In genomic region chr7:82044497-82045080, GRCh38 we compare ENCODE assay signal across 9 cellular contexts.
DNase-seq lines count a peak whose midpoint lies in the region; ATAC-seq, FAIRE-seq and TF ChIP-seq lines count a peak whose summit lies in the region.
"Had no signal": no experiment of that assay in that cellular context is flagged by ENCODE, and none has a peak within 500 bp of the region (broad histone marks: within the 10 kb centered on the region; RNA-seq: fewer than 3 reads in every experiment).

No MANE protein-coding gene starts in this region.

- H3K4me2 ChIP-seq in PC-9, result no peak overlapping the region

- H3K4me3 ChIP-seq in Caco-2 (ENCODE audit: low read depth, low read length) (no peak overlapping the region), PC-9 (no peak overlapping the region)

- H3K4me1 ChIP-seq in Caco-2, result peaks cover 4% of the 10 kb centered on the region
- peaks cover 4% of the 10 kb centered on the region for H3K4me1 ChIP-seq in PC-9 (replicated peaks; ENCODE audit: insufficient read depth)

- H4K20me1 ChIP-seq in PC-9 (ENCODE audit: insufficient read depth), result no peaks in the 10 kb centered on the region

- DNase-seq in Caco-2 (peak in 1 of 2 experiments; percentile 42), LHCN-M2 (ENCODE audit: low read depth) (peak; percentile 66), PC-9 (peak in 1 of 2 experiments; percentile 25), neural crest cell (ENCODE audit: low read depth, low spot score) (peak; percentile 35)
- no peak for DNase-seq in stimulated activated CD4-positive, alpha-beta T cell treated with anti-CD3 and anti-CD28 coated beads, Interleukin-4, amount 100 ng/mL, for 24 hours
- DNase-seq in stimulated activated CD4-positive, alpha-beta T cell treated with anti-CD3 and anti-CD28 coated beads, Interleukin-2, amount 100 ng/mL, for 48 hours, result no peak

- no peak overlapping the region for H3K27ac Mint-ChIP-seq in Caco-2 (ENCODE audit: unreplicated experiment)
- no peak overlapping the region for H3K27ac Mint-ChIP-seq in neural crest cell (ENCODE audit: unreplicated experiment)
- H3K27ac Mint-ChIP-seq: IgD-negative memory B cell had no signal

- no peak overlapping the region for H3K27ac ChIP-seq in PC-9

- CTCF ChIA-PET in Caco-2 (lab: Charles Lee), result no interaction called here
- CTCF ChIA-PET in PC-9 (lab: Charles Lee), result interaction anchor here (1.4 kb wide), 1 partner anchor 544 kb away, joined by 3 read pairs; no protein-coding TSS in a partner anchor

- FAIRE-seq in endometrium (lab: Jason Lieb, UNC), result peak; percentile 98

- H2AFZ ChIP-seq in PC-9, result no peak overlapping the region

- no peaks in the 10 kb centered on the region for H3K36me3 Mint-ChIP-seq in Caco-2 (ENCODE audit: insufficient read depth, unreplicated experiment)
- no peaks in the 10 kb centered on the region for H3K36me3 Mint-ChIP-seq in neural crest cell (ENCODE audit: low read depth)
- H3K36me3 Mint-ChIP-seq: IgD-negative memory B cell had no signal

- H3K9me3 ChIP-seq in Caco-2 (no peaks in the 10 kb centered on the region), PC-9 (ENCODE audit: insufficient read depth, low read depth) (no peaks in the 10 kb centered on the region)

- peak; percentile 42 for ATAC-seq in GM19463 (IDR thresholded peaks at IDR 0.05; ENCODE audit: unreplicated experiment)

- no peaks in the 10 kb centered on the region; the same call in 1 of the 2 replicates for H3F3A ChIP-seq in PC-9 (ENCODE audit: insufficient read depth, low read depth)

- TF ChIP-seq CTCF in Caco-2 (IDR thresholded peaks at IDR 0.05; ENCODE audit: insufficient read depth in 1 of 2, low read depth in 1 of 2, low read length in 1 of 2, severe bottlenecking in 1 of 2, unreplicated experiment in 1 of 2), result peak; percentile 45 to 74
- TF ChIP-seq CTCF in PC-9 (conservative IDR thresholded peaks at IDR 0.05), result peak; percentile 82
- peak; percentile 95 for TF ChIP-seq CTCF in neural crest cell (conservative IDR thresholded peaks at IDR 0.05)

- H3K9me3 Mint-ChIP-seq in Caco-2 (ENCODE audit: unreplicated experiment), result no peaks in the 10 kb centered on the region
- no peaks in the 10 kb centered on the region for H3K9me3 Mint-ChIP-seq in neural crest cell
- H3K9me3 Mint-ChIP-seq: IgD-negative memory B cell had no signal

- H3K9me2 ChIP-seq in PC-9 (ENCODE audit: insufficient read depth), result no peaks in the 10 kb centered on the region

- H3K79me2 ChIP-seq in PC-9 (ENCODE audit: low read depth), result no peaks in the 10 kb centered on the region

- H3K4me3 Mint-ChIP-seq in Caco-2 (ENCODE audit: unreplicated experiment) (no peak overlapping the region), neural crest cell (no peak overlapping the region)
- H3K4me3 Mint-ChIP-seq: IgD-negative memory B cell had no signal

- H3K4me1 Mint-ChIP-seq in Caco-2 (ENCODE audit: low read depth, unreplicated experiment) (peaks cover 6% of the 10 kb centered on the region), neural crest cell (peaks cover 13% of the 10 kb centered on the region)
- H3K4me1 Mint-ChIP-seq: IgD-negative memory B cell had no signal

- no peaks in the 10 kb centered on the region for H3K27me3 ChIP-seq in Caco-2 (replicated peaks; ENCODE audit: control insufficient read depth, insufficient read depth, low read length)
- H3K27me3 ChIP-seq in PC-9 (ENCODE audit: insufficient read depth, low read depth), result no peaks in the 10 kb centered on the region

- BruUV-seq in Caco-2 (replicated peaks; lab: Mats Ljungman, UMichigan) (no TSS peak), PC-9 (replicated peaks; lab: Mats Ljungman, UMichigan) (no TSS peak)

- intact Hi-C loops in Caco-2 (cut with micrococcal nuclease; ENCODE audit: unreplicated experiment) (loop anchor here (1.0 to 10.0 kb wide), 6 partner anchors 120 to 685 kb away; no protein-coding TSS in a partner anchor), PC-9 (cut with micrococcal nuclease; ENCODE audit: unreplicated experiment) (loop anchor here (1.0 to 10.0 kb wide), 6 partner anchors 188 to 1230 kb away; no protein-coding TSS in a partner anchor)

- H3K36me3 ChIP-seq in Caco-2 (ENCODE audit: control insufficient read depth, insufficient read depth, low read length) (no peaks in the 10 kb centered on the region), PC-9 (ENCODE audit: low read depth) (no peaks in the 10 kb centered on the region)

- H3K27me3 Mint-ChIP-seq in Caco-2 (ENCODE audit: insufficient read depth, unreplicated experiment) (peaks cover 9% of the 10 kb centered on the region), neural crest cell (ENCODE audit: low read depth) (no peaks in the 10 kb centered on the region)
- H3K27me3 Mint-ChIP-seq: IgD-negative memory B cell had no signal

- POLR2A ChIA-PET in Caco-2 (lab: Charles Lee), result no interaction called here
- POLR2A ChIA-PET in PC-9 (lab: Charles Lee; ENCODE audit: unreplicated experiment), result no interaction called here

Comparison
In these comparisons a context has a peak if more than half of its experiments do, and no peak if none do; other contexts are left out.
1. DNase-seq: peak in LHCN-M2 (single experiment) and neural crest cell (single experiment); none in stimulated activated CD4-positive, alpha-beta T cell treated with anti-CD3 and anti-CD28 coated beads, Interleukin-4, amount 100 ng/mL, for 24 hours (single experiment) and stimulated activated CD4-positive, alpha-beta T cell treated with anti-CD3 and anti-CD28 coated beads, Interleukin-2, amount 100 ng/mL, for 48 hours (0 of 2).
2. Peak in every context shown above with its lines, with median percentiles within 50 percentile points of each other: CTCF ChIP-seq.